ENCODE assay signal across 8 cellular contexts in the genomic region with DNA sequence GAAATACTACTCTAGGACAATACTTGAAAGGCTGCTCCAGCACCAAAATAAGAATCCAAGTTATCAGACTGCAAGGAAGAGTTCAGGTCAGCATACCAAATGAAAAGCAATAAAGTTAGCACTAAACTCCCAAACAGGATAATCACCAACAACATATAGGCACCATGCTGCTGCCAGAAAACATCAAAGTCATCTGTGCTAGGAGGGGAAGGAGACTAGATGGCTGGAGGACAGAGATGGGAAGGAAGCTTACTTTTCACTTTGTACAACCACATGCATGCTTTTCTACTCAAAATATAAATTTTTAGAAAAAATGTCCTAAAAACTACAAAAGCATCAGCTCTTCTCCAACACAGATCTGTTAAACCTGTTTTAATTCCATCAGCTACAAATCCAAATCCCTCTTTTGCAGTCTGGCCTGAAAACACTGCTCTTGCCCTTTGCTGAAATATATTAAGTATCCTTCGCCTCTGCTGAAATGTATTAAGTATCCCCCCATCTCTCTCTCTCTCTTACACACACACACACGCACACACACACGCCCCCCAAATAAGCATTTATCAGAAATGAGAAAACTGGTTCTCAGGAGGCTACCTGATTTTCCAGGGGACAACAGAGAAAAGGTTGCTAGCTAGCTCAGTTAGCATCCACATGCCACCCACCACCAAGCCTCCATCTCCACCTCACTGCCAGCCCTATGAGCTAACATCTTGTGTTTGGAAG. TPM values are rescaled to one million over a fixed set of nuclear protein-coding genes. Genes with fewer than 3 reads are reported as not detected.
DNase-seq lines count a peak whose midpoint lies in the region; ATAC-seq and TF ChIP-seq lines count a peak whose summit lies in the region.

No MANE protein-coding gene starts in this region.

- 14% methylated on average over 3 of the region's 3 CpGs for WGBS in right lobe of liver (ENCODE audit: insufficient coverage, low coverage, low lambda C conversion rate, missing lambda C conversion rate)

- H3K27ac ChIP-seq in ascending aorta: peak overlapping the region; percentile 88 to 97
- H3K27ac ChIP-seq in right lobe of liver: peak overlapping the region in 1 of 3 donors; percentile 73
- peak overlapping the region; percentile 95 to 97 for H3K27ac ChIP-seq in tibial artery

- H3K9me3 ChIP-seq in ascending aorta: no peaks in the 10 kb centered on the region
- H3K9me3 ChIP-seq in right lobe of liver: no peaks in the 10 kb centered on the region
- no peaks in the 10 kb centered on the region for H3K9me3 ChIP-seq in tibial artery

- DNase-seq in activated CD8-positive, alpha-beta memory T cell treated with anti-CD3 and anti-CD28 coated beads, Interleukin-2, amount 10 ng/mL, durations not matched to agents 7 days and 5 days: no peak
- DNase-seq in activated CD8-positive, alpha-beta memory T cell treated with anti-CD3 and anti-CD28 coated beads, Interleukin-2, amount 50 U/mL, for 4 hours: no peak
- DNase-seq in ascending aorta (ENCODE audit: low spot score in 2 of 2) (no peak), right lobe of liver (no peak), tibial artery (no peak), iPS-NIHi11 (ENCODE audit: low spot score) (no peak), islet precursor cell (no peak)
- no peak for DNase-seq in activated CD4-positive, alpha-beta T cell treated with anti-CD3 and anti-CD28 coated beads, Interleukin-2, amount 50 U/mL, for 48 hours

- peaks cover 48% of the 10 kb centered on the region for H3K4me1 Mint-ChIP-seq in activated CD8-positive, alpha-beta memory T cell treated with anti-CD3 and anti-CD28 coated beads, Interleukin-2, amount 10 ng/mL, durations not matched to agents 7 days and 5 days

- H3K4me3 Mint-ChIP-seq in activated CD8-positive, alpha-beta memory T cell treated with anti-CD3 and anti-CD28 coated beads, Interleukin-2, amount 10 ng/mL, durations not matched to agents 7 days and 5 days: peak overlapping the region; percentile 96

- TF ChIP-seq CTCF in ascending aorta (IDR thresholded peaks at IDR 0.05) (no peak), right lobe of liver (IDR thresholded peaks at IDR 0.05) (no peak), tibial artery (IDR thresholded peaks at IDR 0.05) (no peak)

- H3K36me3 ChIP-seq in ascending aorta (no peaks in the 10 kb centered on the region), right lobe of liver (no peaks in the 10 kb centered on the region), tibial artery (peaks cover 0 to 4% (median 0%) of the 10 kb centered on the region in 3 donors)

- H3K36me3 Mint-ChIP-seq in activated CD8-positive, alpha-beta memory T cell treated with anti-CD3 and anti-CD28 coated beads, Interleukin-2, amount 10 ng/mL, durations not matched to agents 7 days and 5 days: peaks cover 16% of the 10 kb centered on the region

- intact Hi-C loops in ascending aorta (cut with DNase I) (loop anchor here (5.0 kb wide), 2 partner anchors 41 to 99 kb away; a partner anchor contains a TSS), right lobe of liver (cut with DNase I) (loop anchor here in 1 of 2 donors (10.0 kb wide), 1 partner anchor 126 kb away; no protein-coding TSS in a partner anchor), tibial artery (cut with DNase I; ENCODE audit: low total_unique reads) (loop anchor here (10.0 kb wide), 1 partner anchor 54 kb away; a partner anchor contains a TSS)

- H3K4me1 ChIP-seq in ascending aorta (peaks cover 6 to 28% of the 10 kb centered on the region in 2 donors), right lobe of liver (peaks cover 0 to 24% (median 5%) of the 10 kb centered on the region in 4 donors), tibial artery (peaks cover 4 to 54% (median 34%) of the 10 kb centered on the region in 4 donors)

- CTCF ChIA-PET in activated CD8-positive, alpha-beta memory T cell treated with anti-CD3 and anti-CD28 coated beads, Interleukin-2, amount 10 ng/mL, durations not matched to agents 7 days and 5 days (lab: Charles Lee): interaction anchor here (0.8 to 8.9 kb wide), 12 partner anchors 10 to 146 kb away, joined by 3 to 61 read pairs (median 4); a partner anchor contains a TSS

- no peak for ATAC-seq in activated CD8-positive, alpha-beta memory T cell treated with anti-CD3 and anti-CD28 coated beads, Interleukin-2, amount 10 ng/mL, durations not matched to agents 7 days and 5 days
- ATAC-seq in right lobe of liver: no peak

- H3K27me3 Mint-ChIP-seq in activated CD8-positive, alpha-beta memory T cell treated with anti-CD3 and anti-CD28 coated beads, Interleukin-2, amount 10 ng/mL, durations not matched to agents 7 days and 5 days: no peaks in the 10 kb centered on the region

- peak overlapping the region; percentile 95 for H3K27ac Mint-ChIP-seq in activated CD8-positive, alpha-beta memory T cell treated with anti-CD3 and anti-CD28 coated beads, Interleukin-2, amount 10 ng/mL, durations not matched to agents 7 days and 5 days

- TF ChIP-seq POLR2A in right lobe of liver (IDR thresholded peaks at IDR 0.05): no peak

- no peaks in the 10 kb centered on the region for H3K27me3 ChIP-seq in ascending aorta
- H3K27me3 ChIP-seq in right lobe of liver: no peaks in the 10 kb centered on the region
- H3K27me3 ChIP-seq in tibial artery: no peaks in the 10 kb centered on the region

- peak overlapping the region; percentile 72 to 86 for H3K4me3 ChIP-seq in ascending aorta
- peak overlapping the region; percentile 66 to 84 (median 72) for H3K4me3 ChIP-seq in right lobe of liver
- peak overlapping the region; percentile 98 to 100 for H3K4me3 ChIP-seq in tibial artery

- H3K9me3 Mint-ChIP-seq in activated CD8-positive, alpha-beta memory T cell treated with anti-CD3 and anti-CD28 coated beads, Interleukin-2, amount 10 ng/mL, durations not matched to agents 7 days and 5 days (ENCODE audit: low read depth): no peaks in the 10 kb centered on the region

RNA-seq across cellular contexts. Expression of a gene that starts 1.5 kb away (rescaled TPM):
- total RNA-seq in activated CD8-positive, alpha-beta memory T cell treated with anti-CD3 and anti-CD28 coated beads, Interleukin-2, amount 10 ng/mL, durations not matched to agents 7 days and 5 days: 10 to 100 TPM; 72.5 to 77.9 TPM
- 9.5 TPM for total RNA-seq in ascending aorta
- total RNA-seq in right lobe of liver: 10 to 100 TPM in 5 of 6 experiments, 1 to 10 TPM in 1; 9.8 to 20.3 (median 16.8) TPM

RNA-seq across cellular contexts. Expression of a gene that starts 25.3 kb away (rescaled TPM):
- total RNA-seq in activated CD8-positive, alpha-beta memory T cell treated with anti-CD3 and anti-CD28 coated beads, Interleukin-2, amount 10 ng/mL, durations not matched to agents 7 days and 5 days: 100 to 1,000 TPM; 147 to 173 TPM
- total RNA-seq in ascending aorta (80.0 TPM), right lobe of liver (10 to 100 TPM; 13.0 to 27.5 (median 20.2) TPM)

RNA-seq across cellular contexts. Expression of a gene that starts 37.2 kb away (rescaled TPM):
- 10 to 100 TPM; 86.3 to 98.5 TPM for total RNA-seq in activated CD8-positive, alpha-beta memory T cell treated with anti-CD3 and anti-CD28 coated beads, Interleukin-2, amount 10 ng/mL, durations not matched to agents 7 days and 5 days
- total RNA-seq in ascending aorta: 10.1 TPM
- 10 to 100 TPM in 4 of 6 experiments, 1 to 10 TPM in 2; 4.8 to 19.5 (median 18.3) TPM for total RNA-seq in right lobe of liver

RNA-seq across cellular contexts. Expression of a gene that starts 42.1 kb away (rescaled TPM):
- 10 to 100 TPM; 38.1 to 48.0 TPM for total RNA-seq in activated CD8-positive, alpha-beta memory T cell treated with anti-CD3 and anti-CD28 coated beads, Interleukin-2, amount 10 ng/mL, durations not matched to agents 7 days and 5 days
- total RNA-seq in ascending aorta (86.3 TPM), right lobe of liver (10 to 100 TPM; 33.0 to 63.6 (median 47.7) TPM)

RNA-seq across cellular contexts. Expression of a gene that starts 46.5 kb away (rescaled TPM):
- 1 to 10 TPM; 6.3 to 8.5 TPM for total RNA-seq in activated CD8-positive, alpha-beta memory T cell treated with anti-CD3 and anti-CD28 coated beads, Interleukin-2, amount 10 ng/mL, durations not matched to agents 7 days and 5 days
- total RNA-seq in ascending aorta (6.3 TPM), right lobe of liver (10 to 100 TPM in 1 of 6 experiments, 1 to 10 TPM in 5; 4.9 to 11.1 (median 8.2) TPM)
